Comparison of ENCODE assay signal across 1 cellular context in the genomic region with DNA sequence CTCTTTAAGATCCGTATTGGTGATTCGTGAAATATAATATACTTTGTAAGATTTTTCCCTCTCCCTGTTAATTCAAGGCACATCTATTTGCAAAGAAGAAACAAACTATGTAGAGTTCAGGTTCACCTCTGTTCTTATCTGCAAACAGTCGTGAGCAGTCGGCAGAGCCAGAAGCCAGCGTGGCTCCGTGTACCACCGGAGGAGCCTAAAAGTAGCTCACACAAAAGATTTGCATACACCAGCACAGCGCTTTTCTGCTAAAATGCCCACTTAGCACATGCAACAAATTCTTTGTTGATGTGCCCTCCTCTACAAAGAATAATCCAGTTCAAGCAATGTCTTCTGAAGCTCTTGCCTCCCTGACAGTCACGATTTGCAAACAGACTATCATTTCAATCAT.
TF ChIP-seq lines count a peak whose summit lies in the region.

No MANE protein-coding gene starts in this region.

TF ChIP-seq in H1, 55 proteins besides CTCF, POLR2A, EP300 and RAD21 (continued from another document):
- TF ChIP-seq POLR2AphosphoS5 (IDR thresholded peaks at IDR 0.05; ENCODE audit: low read depth, low read length) (no peak), RFX5 (IDR thresholded peaks at IDR 0.05; ENCODE audit: borderline replicate concordance, low read depth, low read length) (no peak), NRF1 (IDR thresholded peaks at IDR 0.05; ENCODE audit: low read depth, low read length) (no peak), SIRT6 (IDR thresholded peaks at IDR 0.05; ENCODE audit: low read length) (no peak), TBP (IDR thresholded peaks at IDR 0.05; ENCODE audit: low read depth, low read length) (no peak)
- TF ChIP-seq, protein P1, sequence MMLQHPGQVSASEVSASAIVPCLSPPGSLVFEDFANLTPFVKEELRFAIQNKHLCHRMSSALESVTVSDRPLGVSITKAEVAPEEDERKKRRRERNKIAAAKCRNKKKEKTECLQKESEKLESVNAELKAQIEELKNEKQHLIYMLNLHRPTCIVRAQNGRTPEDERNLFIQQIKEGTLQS (IDR thresholded peaks at IDR 0.05; ENCODE audit: insufficient read depth, low read depth, low read length): no peak
